ENCODE assay signal across 8 cellular contexts in genomic region chr7:8190121-8190895, GRCh38.
A peak's percentile ranks its signal among the peaks of the same experiment; 100 is the strongest.
DNase-seq lines count a peak whose midpoint lies in the region; ATAC-seq and TF ChIP-seq lines count a peak whose summit lies in the region.

No MANE protein-coding gene starts in this region.

- H3K9me3 Mint-ChIP-seq in Calu3 (ENCODE audit: low read depth, unreplicated experiment) = no peaks in the 10 kb centered on the region
- H3K9me3 Mint-ChIP-seq in activated T-helper 2 cell treated with anti-CD3 and anti-CD28 coated beads, Interferon-gamma antibody, Interleukin-2, Interleukin-4, amounts not matched to agents 10 μg/mL and 5 μg/mL and 100 μg/mL, durations not matched to agents 14 hours and 24 hours and 36 hours = no peaks in the 10 kb centered on the region

- H3K27ac Mint-ChIP-seq in Calu3 (ENCODE audit: unreplicated experiment) = no peak overlapping the region
- no peak overlapping the region for H3K27ac Mint-ChIP-seq in activated T-helper 2 cell treated with anti-CD3 and anti-CD28 coated beads, Interferon-gamma antibody, Interleukin-2, Interleukin-4, amounts not matched to agents 10 μg/mL and 5 μg/mL and 100 μg/mL, durations not matched to agents 14 hours and 24 hours and 36 hours

- H3K4me1 ChIP-seq in OCI-LY7 (ENCODE audit: insufficient read depth, low read length, poor library complexity, severe bottlenecking) = no peaks in the 10 kb centered on the region
- H3K4me1 ChIP-seq in gastroesophageal sphincter = peaks cover 0 to 10% (median 0%) of the 10 kb centered on the region in 3 donors

- H3K27me3 ChIP-seq in gastroesophageal sphincter = no peaks in the 10 kb centered on the region

- peaks cover 5% of the 10 kb centered on the region for H3K36me3 Mint-ChIP-seq in Calu3 (ENCODE audit: insufficient read depth, unreplicated experiment)
- H3K36me3 Mint-ChIP-seq in activated T-helper 2 cell treated with anti-CD3 and anti-CD28 coated beads, Interferon-gamma antibody, Interleukin-2, Interleukin-4, amounts not matched to agents 10 μg/mL and 5 μg/mL and 100 μg/mL, durations not matched to agents 14 hours and 24 hours and 36 hours (ENCODE audit: low read depth) = peaks cover 3% of the 10 kb centered on the region

- no peak overlapping the region for H3K4me3 Mint-ChIP-seq in Calu3 (ENCODE audit: low read depth, unreplicated experiment)
- H3K4me3 Mint-ChIP-seq in activated T-helper 2 cell treated with anti-CD3 and anti-CD28 coated beads, Interferon-gamma antibody, Interleukin-2, Interleukin-4, amounts not matched to agents 10 μg/mL and 5 μg/mL and 100 μg/mL, durations not matched to agents 14 hours and 24 hours and 36 hours (ENCODE audit: low read depth) = no peak overlapping the region

- H3K9me2 ChIP-seq in OCI-LY7 (ENCODE audit: insufficient read depth, low read length) = no peaks in the 10 kb centered on the region

- no peaks in the 10 kb centered on the region for H3K27me3 Mint-ChIP-seq in Calu3 (ENCODE audit: unreplicated experiment)
- no peaks in the 10 kb centered on the region for H3K27me3 Mint-ChIP-seq in activated T-helper 2 cell treated with anti-CD3 and anti-CD28 coated beads, Interferon-gamma antibody, Interleukin-2, Interleukin-4, amounts not matched to agents 10 μg/mL and 5 μg/mL and 100 μg/mL, durations not matched to agents 14 hours and 24 hours and 36 hours (ENCODE audit: low read depth)

- intact Hi-C loops in Calu3 (cut with micrococcal nuclease; ENCODE audit: unreplicated experiment) = loop anchor here (10.0 kb wide), 1 partner anchor 496 kb away; no protein-coding TSS in a partner anchor
- intact Hi-C loops in OCI-LY7 (cut with micrococcal nuclease; ENCODE audit: unreplicated experiment) = loop anchor here (1.0 to 5.0 kb wide), 5 partner anchors 60 to 598 kb away; no protein-coding TSS in a partner anchor
- intact Hi-C loops in activated T-helper 2 cell treated with anti-CD3 and anti-CD28 coated beads, Interferon-gamma antibody, Interleukin-2, Interleukin-4, amounts not matched to agents 10 μg/mL and 5 μg/mL and 100 μg/mL, durations not matched to agents 14 hours and 24 hours and 36 hours (cut with micrococcal nuclease) = loop anchor here (2.0 kb wide), 2 partner anchors 220 to 510 kb away; no protein-coding TSS in a partner anchor

- ATAC-seq in GM19372 (IDR thresholded peaks at IDR 0.05; ENCODE audit: low read depth, unreplicated experiment) = peak; percentile 94
- ATAC-seq in HG03521 (IDR thresholded peaks at IDR 0.05; ENCODE audit: unreplicated experiment) = peak; percentile 75
- no peak for ATAC-seq in gastroesophageal sphincter

- H3K79me2 ChIP-seq in OCI-LY7 (ENCODE audit: insufficient read depth, low read depth, low read length) = no peaks in the 10 kb centered on the region

- H3K36me3 ChIP-seq in OCI-LY7 (ENCODE audit: insufficient read depth, low read length) (no peaks in the 10 kb centered on the region), gastroesophageal sphincter (no peaks in the 10 kb centered on the region)

- TF ChIP-seq EP300 in gastroesophageal sphincter (IDR thresholded peaks at IDR 0.05) = no peak

- CTCF ChIA-PET in Calu3 (lab: Charles Lee) (interaction anchor here (0.7 to 2.1 kb wide), 6 partner anchors 27 to 595 kb away, joined by 3 to 12 read pairs (median 6); no protein-coding TSS in a partner anchor), OCI-LY7 (lab: Charles Lee; ENCODE audit: unreplicated experiment) (interaction anchor here (1.1 to 1.9 kb wide), 3 partner anchors 11 to 509 kb away, joined by 3 to 7 read pairs (median 3); no protein-coding TSS in a partner anchor)

- no peak overlapping the region for H3K4me2 ChIP-seq in OCI-LY7 (ENCODE audit: low read length)

- peak; percentile 57 for TF ChIP-seq CTCF in Calu3 (IDR thresholded peaks at IDR 0.05; ENCODE audit: unreplicated experiment)
- peak; percentile 94 for TF ChIP-seq CTCF in OCI-LY7 (conservative IDR thresholded peaks at IDR 0.05; ENCODE audit: low read length)
- peak in 3 of 4 experiments; percentile 34 to 61 (median 53) for TF ChIP-seq CTCF in gastroesophageal sphincter (IDR thresholded peaks at IDR 0.05)

- BruUV-seq in Calu3 (replicated peaks; lab: Mats Ljungman, UMichigan) (no TSS peak), OCI-LY7 (replicated peaks; lab: Mats Ljungman, UMichigan) (no TSS peak)

- H2AFZ ChIP-seq in OCI-LY7 (ENCODE audit: low read length) = no peak overlapping the region; the same call in 1 of the 2 replicates

- DNase-seq in Calu3 (peak; percentile 62), OCI-LY7 (ENCODE audit: low spot score) (peak; percentile 74), renal cortical epithelial cell (ENCODE audit: low read depth) (peak; percentile 80), HuH-7.5 (ENCODE audit: low spot score) (no peak)
- peak; percentile 32 for DNase-seq in activated T-helper 2 cell treated with anti-CD3 and anti-CD28 coated beads, Interferon-gamma antibody, Interleukin-2, Interleukin-4, amounts not matched to agents 10 μg/mL and 5 μg/mL and 100 μg/mL, durations not matched to agents 14 hours and 24 hours and 36 hours (ENCODE audit: low spot score)

- 15 to 25% methylated on average over 3 to 4 of the region's 4 CpGs for whole genome bisulfite sequencing in gastroesophageal sphincter (ENCODE audit: low coverage in 1 of 2), 2 donors

- H4K20me1 ChIP-seq in OCI-LY7 (ENCODE audit: insufficient read depth, low read length) = no peaks in the 10 kb centered on the region

- no peaks in the 10 kb centered on the region for H3K4me1 Mint-ChIP-seq in Calu3 (ENCODE audit: low read depth, unreplicated experiment)
- H3K4me1 Mint-ChIP-seq in activated T-helper 2 cell treated with anti-CD3 and anti-CD28 coated beads, Interferon-gamma antibody, Interleukin-2, Interleukin-4, amounts not matched to agents 10 μg/mL and 5 μg/mL and 100 μg/mL, durations not matched to agents 14 hours and 24 hours and 36 hours (ENCODE audit: low read depth) = peaks cover 45% of the 10 kb centered on the region

- no peaks in the 10 kb centered on the region for H3K9me3 ChIP-seq in OCI-LY7 (ENCODE audit: low read length)
- no peaks in the 10 kb centered on the region for H3K9me3 ChIP-seq in gastroesophageal sphincter

- POLR2A ChIA-PET in OCI-LY7 (lab: Charles Lee) = interaction anchor here (0.9 to 1.4 kb wide), 2 partner anchors 247 to 548 kb away, joined by 4 to 5 read pairs; no protein-coding TSS in a partner anchor

- H3K27ac ChIP-seq in OCI-LY7 (ENCODE audit: low read depth, low read length, poor library complexity, severe bottlenecking) = no peak overlapping the region
- H3K27ac ChIP-seq in gastroesophageal sphincter = no peak overlapping the region

- H3K4me3 ChIP-seq in OCI-LY7 (ENCODE audit: low read depth, low read length, poor library complexity, severe bottlenecking) (no peak overlapping the region), gastroesophageal sphincter (no peak overlapping the region)

- TF ChIP-seq POLR2A in gastroesophageal sphincter (IDR thresholded peaks at IDR 0.05) = no peak
